In the genomic region with DNA sequence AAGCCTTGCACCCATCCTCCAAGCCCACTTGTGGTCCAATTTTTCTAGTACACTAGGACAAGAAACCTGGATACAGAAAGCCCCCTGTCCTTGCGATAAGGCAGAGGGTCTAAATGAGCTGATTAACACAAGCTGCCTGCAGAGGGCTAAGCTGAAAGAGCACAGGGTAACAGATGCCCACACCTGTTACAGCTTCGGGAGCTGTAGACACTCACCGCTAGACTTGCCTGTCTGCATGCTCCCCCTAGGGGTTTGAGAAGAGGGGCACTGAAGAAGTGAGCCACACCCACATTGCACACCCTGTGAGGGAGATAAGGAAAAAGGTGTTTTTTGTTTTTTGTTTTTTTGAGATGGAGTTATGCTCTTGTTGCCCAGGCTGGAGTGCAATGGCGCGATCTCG, we compare ENCODE assay signal across 15 cellular contexts.
DNase-seq lines count a peak whose midpoint lies in the region; ATAC-seq and TF ChIP-seq lines count a peak whose summit lies in the region.
"Had no signal": no experiment of that assay in that cellular context is flagged by ENCODE, and none has a peak within 500 bp of the region (broad histone marks: within the 10 kb centered on the region; RNA-seq: fewer than 3 reads in every experiment).

No MANE protein-coding gene starts in this region.

- peaks cover 8% of the 10 kb centered on the region for H3K27me3 Mint-ChIP-seq in glutamatergic neuron (ENCODE audit: unreplicated experiment)
- peaks cover 33% of the 10 kb centered on the region for H3K27me3 Mint-ChIP-seq in mesothelial cell of epicardium (ENCODE audit: low read depth)
- no peaks in the 10 kb centered on the region for H3K27me3 Mint-ChIP-seq in activated naive CD4-positive, alpha-beta T cell treated with anti-CD3 and anti-CD28 coated beads for 36 hours (ENCODE audit: low read depth)
- H3K27me3 Mint-ChIP-seq: CD4-positive, CD25-positive, alpha-beta regulatory T cell; T-helper 17 cell had no signal

- CTCF ChIA-PET in activated naive CD4-positive, alpha-beta T cell treated with anti-CD3 and anti-CD28 coated beads for 36 hours (lab: Charles Lee), result no interaction called here

- TF ChIP-seq CTCF in glutamatergic neuron (IDR thresholded peaks at IDR 0.05; ENCODE audit: partially characterized antibody, unreplicated experiment), result peak; percentile 37
- no peak for TF ChIP-seq CTCF in mesothelial cell of epicardium (IDR thresholded peaks at IDR 0.05; ENCODE audit: unreplicated experiment)

- DNase-seq in D341Med (ENCODE audit: low spot score) (peak; percentile 66), NCI-H526 treated with DMSO at 0.1 percent for 48 hours (lab: John Stamatoyannopoulos, UW) (peak; percentile 40), glutamatergic neuron (peak; percentile 48), mesothelial cell of epicardium (ENCODE audit: low spot score in 2 of 2, unreplicated experiment in 2 of 2) (no peak), ureter (ENCODE audit: low spot score) (no peak)
- DNase-seq in activated naive CD4-positive, alpha-beta T cell treated with anti-CD3 and anti-CD28 coated beads for 36 hours, result no peak
- DNase-seq: activated CD8-positive, alpha-beta T cell treated with anti-CD3 and anti-CD28 coated beads, Interleukin-2, amount 10 ng/mL, durations not matched to agents 7 days and 5 days; CD4-positive, CD25-positive, alpha-beta regulatory T cell; IMR-90; NCI-H510A treated with DMSO at 0.1 percent for 48 hours; stimulated activated CD4-positive, alpha-beta T cell treated with anti-CD3 and anti-CD28 coated beads, Interleukin-12 subunit alpha, Interleukin-12 subunit beta, amount 100 ng/mL, for 4 hours; T-helper 17 cell had no signal

- no peaks in the 10 kb centered on the region for H3K36me3 Mint-ChIP-seq in glutamatergic neuron (ENCODE audit: unreplicated experiment)
- no peaks in the 10 kb centered on the region for H3K36me3 Mint-ChIP-seq in mesothelial cell of epicardium
- no peaks in the 10 kb centered on the region for H3K36me3 Mint-ChIP-seq in activated naive CD4-positive, alpha-beta T cell treated with anti-CD3 and anti-CD28 coated beads for 36 hours (ENCODE audit: low read depth)
- H3K36me3 Mint-ChIP-seq: activated naive CD4-positive, alpha-beta T cell treated with anti-CD3 and anti-CD28 coated beads, Interleukin-2, amount 50 U/mL, for 72 hours; CD4-positive, CD25-positive, alpha-beta regulatory T cell had no signal

- peak overlapping the region; percentile 24 for H3K4me3 Mint-ChIP-seq in glutamatergic neuron (ENCODE audit: unreplicated experiment)
- no peak overlapping the region for H3K4me3 Mint-ChIP-seq in mesothelial cell of epicardium
- H3K4me3 Mint-ChIP-seq in activated naive CD4-positive, alpha-beta T cell treated with anti-CD3 and anti-CD28 coated beads for 36 hours, result no peak overlapping the region
- H3K4me3 Mint-ChIP-seq: activated CD8-positive, alpha-beta T cell treated with anti-CD3 and anti-CD28 coated beads, Interleukin-2, amount 10 ng/mL, durations not matched to agents 7 days and 5 days; CD4-positive, CD25-positive, alpha-beta regulatory T cell; T-helper 17 cell had no signal

- intact Hi-C loops in activated naive CD4-positive, alpha-beta T cell treated with anti-CD3 and anti-CD28 coated beads for 36 hours (cut with micrococcal nuclease), result no loop called here

- peaks cover 8% of the 10 kb centered on the region for H3K9me3 Mint-ChIP-seq in glutamatergic neuron (ENCODE audit: unreplicated experiment)
- no peaks in the 10 kb centered on the region for H3K9me3 Mint-ChIP-seq in mesothelial cell of epicardium
- H3K9me3 Mint-ChIP-seq in activated naive CD4-positive, alpha-beta T cell treated with anti-CD3 and anti-CD28 coated beads for 36 hours, result no peaks in the 10 kb centered on the region

- H3K4me1 Mint-ChIP-seq in glutamatergic neuron (ENCODE audit: low read depth, unreplicated experiment) (peaks cover 8% of the 10 kb centered on the region), mesothelial cell of epicardium (no peaks in the 10 kb centered on the region)
- no peaks in the 10 kb centered on the region for H3K4me1 Mint-ChIP-seq in activated naive CD4-positive, alpha-beta T cell treated with anti-CD3 and anti-CD28 coated beads for 36 hours (ENCODE audit: low read depth)
- H3K4me1 Mint-ChIP-seq: CD4-positive, CD25-positive, alpha-beta regulatory T cell; T-helper 17 cell had no signal

- ATAC-seq in GM18909 (IDR thresholded peaks at IDR 0.05; ENCODE audit: poor library complexity, unreplicated experiment) (peak; percentile 58), GM21576 (IDR thresholded peaks at IDR 0.05; ENCODE audit: unreplicated experiment) (no peak)
- ATAC-seq: activated CD8-positive, alpha-beta T cell treated with anti-CD3 and anti-CD28 coated beads, Interleukin-2, amount 10 ng/mL, durations not matched to agents 7 days and 5 days; activated naive CD4-positive, alpha-beta T cell treated with anti-CD3 and anti-CD28 coated beads, Interleukin-2, amount 50 U/mL, for 72 hours; T-helper 17 cell had no signal

- H3K27ac Mint-ChIP-seq in glutamatergic neuron (ENCODE audit: unreplicated experiment), result peak overlapping the region; percentile 45
- H3K27ac Mint-ChIP-seq in mesothelial cell of epicardium, result no peak overlapping the region
- no peak overlapping the region for H3K27ac Mint-ChIP-seq in activated naive CD4-positive, alpha-beta T cell treated with anti-CD3 and anti-CD28 coated beads for 36 hours
- H3K27ac Mint-ChIP-seq: activated CD8-positive, alpha-beta T cell treated with anti-CD3 and anti-CD28 coated beads, Interleukin-2, amount 10 ng/mL, durations not matched to agents 7 days and 5 days; activated naive CD4-positive, alpha-beta T cell treated with anti-CD3 and anti-CD28 coated beads, Interleukin-2, amount 50 U/mL, for 72 hours; T-helper 17 cell had no signal

Comparison
In these comparisons a context has a peak if more than half of its experiments do, and no peak if none do; other contexts are left out.
1. DNase-seq: peak in D341Med (single experiment), NCI-H526 treated with DMSO at 0.1 percent for 48 hours (single experiment) and glutamatergic neuron (single experiment); none in mesothelial cell of epicardium (0 of 2), activated naive CD4-positive, alpha-beta T cell treated with anti-CD3 and anti-CD28 coated beads for 36 hours (single experiment) and ureter (single experiment).